Comparison of ENCODE assay signal across 8 cellular contexts in genomic region chr13:21175656-21176194, GRCh38. TPM values are rescaled to one million over a fixed set of nuclear protein-coding genes. Genes with fewer than 3 reads are reported as not detected.
DNase-seq lines count a peak whose midpoint lies in the region; ATAC-seq lines count a peak whose summit lies in the region.

No MANE protein-coding gene starts in this region.

- H3K4me1 Mint-ChIP-seq in activated naive CD4-positive, alpha-beta T cell treated with anti-CD3 and anti-CD28 coated beads for 36 hours (ENCODE audit: low read depth), result peaks cover 24% of the 10 kb centered on the region
- H3K4me1 Mint-ChIP-seq in T-helper 17 cell, result peaks cover 8% of the 10 kb centered on the region

- ATAC-seq in T-helper 17 cell (no peak), HG03354 (IDR thresholded peaks at IDR 0.05; ENCODE audit: poor library complexity, severe bottlenecking, unreplicated experiment) (no peak), HG03457 (IDR thresholded peaks at IDR 0.05; ENCODE audit: unreplicated experiment) (no peak)

- peak overlapping the region; percentile 97 for H3K27ac Mint-ChIP-seq in activated naive CD4-positive, alpha-beta T cell treated with anti-CD3 and anti-CD28 coated beads for 36 hours
- H3K27ac Mint-ChIP-seq in T-helper 17 cell, result peak overlapping the region; percentile 96

- H3K36me3 Mint-ChIP-seq in activated naive CD4-positive, alpha-beta T cell treated with anti-CD3 and anti-CD28 coated beads for 36 hours (ENCODE audit: low read depth), result peaks cover 33% of the 10 kb centered on the region
- no peaks in the 10 kb centered on the region for H3K36me3 Mint-ChIP-seq in T-helper 17 cell (ENCODE audit: low read depth)

- peak overlapping the region; percentile 99 for H3K4me3 Mint-ChIP-seq in activated naive CD4-positive, alpha-beta T cell treated with anti-CD3 and anti-CD28 coated beads for 36 hours
- H3K4me3 Mint-ChIP-seq in T-helper 17 cell, result peak overlapping the region; percentile 99

- no peaks in the 10 kb centered on the region for H3K9me3 Mint-ChIP-seq in activated naive CD4-positive, alpha-beta T cell treated with anti-CD3 and anti-CD28 coated beads for 36 hours

- no peaks in the 10 kb centered on the region for H3K27me3 Mint-ChIP-seq in activated naive CD4-positive, alpha-beta T cell treated with anti-CD3 and anti-CD28 coated beads for 36 hours (ENCODE audit: low read depth)
- no peaks in the 10 kb centered on the region for H3K27me3 Mint-ChIP-seq in T-helper 17 cell

- CTCF ChIA-PET in activated naive CD4-positive, alpha-beta T cell treated with anti-CD3 and anti-CD28 coated beads for 36 hours (lab: Charles Lee), result interaction anchor here (0.7 to 1.0 kb wide), 3 partner anchors 13 to 290 kb away, joined by 3 to 4 read pairs (median 4); no protein-coding TSS in a partner anchor

- intact Hi-C loops in activated naive CD4-positive, alpha-beta T cell treated with anti-CD3 and anti-CD28 coated beads for 36 hours (cut with micrococcal nuclease), result loop anchor here (1.0 to 5.0 kb wide), 12 partner anchors 123 to 1313 kb away; partner anchors contain the start of genes EEF1AKMT1, FGF9, IFT88 and IL17D

- no peaks in the 10 kb centered on the region for H3K9me3 ChIP-seq in T-helper 17 cell (ENCODE audit: control insufficient read depth, low read length, poor library complexity, severe bottlenecking)

- no peak for DNase-seq in activated naive CD4-positive, alpha-beta T cell treated with anti-CD3 and anti-CD28 coated beads for 36 hours
- no peak for DNase-seq in activated naive CD4-positive, alpha-beta T cell treated with Interleukin-2 at 50 U/mL for 16 hours
- DNase-seq in T-helper 17 cell, result no peak
- peak; percentile 1 for DNase-seq in globus pallidus (ENCODE audit: low spot score)
- peak; percentile 10 for DNase-seq in smooth muscle cell of the brain vasculature (ENCODE audit: low read depth, low spot score)
- no peak for DNase-seq in CD1c-positive myeloid dendritic cell (ENCODE audit: extremely low spot score)

RNA-seq across cellular contexts. Expression of gene SKA3, which starts 0.6 kb away (rescaled TPM):
- total RNA-seq in activated naive CD4-positive, alpha-beta T cell treated with anti-CD3 and anti-CD28 coated beads for 36 hours, result 10 to 100 TPM; 32.8 to 33.8 TPM
- 1 to 10 TPM; 1.9 to 2.7 TPM for total RNA-seq in T-helper 17 cell

RNA-seq across cellular contexts. Expression of gene MRPL57, which starts 0.7 kb away (rescaled TPM):
- total RNA-seq in activated naive CD4-positive, alpha-beta T cell treated with anti-CD3 and anti-CD28 coated beads for 36 hours, result 10 to 100 TPM; 19.0 to 21.0 TPM
- total RNA-seq in T-helper 17 cell, result 1 to 10 TPM; 7.8 to 9.3 TPM

RNA-seq across cellular contexts. Expression of gene SAP18, which starts 35.8 kb away (rescaled TPM):
- 100 to 1,000 TPM; 269 to 270 TPM for total RNA-seq in activated naive CD4-positive, alpha-beta T cell treated with anti-CD3 and anti-CD28 coated beads for 36 hours
- 100 to 1,000 TPM; 194 to 201 TPM for total RNA-seq in T-helper 17 cell

Comparison
In these comparisons a context has a peak if more than half of its experiments do, and no peak if none do; other contexts are left out.
1. DNase-seq: peak in globus pallidus (single experiment) and smooth muscle cell of the brain vasculature (single experiment); none in activated naive CD4-positive, alpha-beta T cell treated with anti-CD3 and anti-CD28 coated beads for 36 hours (single experiment), activated naive CD4-positive, alpha-beta T cell treated with Interleukin-2 at 50 U/mL for 16 hours (single experiment), T-helper 17 cell (0 of 3) and CD1c-positive myeloid dendritic cell (single experiment).
2. RNA of gene SKA3, which starts 0.6 kb away (total RNA-seq): 32.8 to 33.8 TPM in activated naive CD4-positive, alpha-beta T cell treated with anti-CD3 and anti-CD28 coated beads for 36 hours; 1.9 to 2.7 TPM in T-helper 17 cell; every median in the first group is over 4 times any median in the second.